In the genomic region with DNA sequence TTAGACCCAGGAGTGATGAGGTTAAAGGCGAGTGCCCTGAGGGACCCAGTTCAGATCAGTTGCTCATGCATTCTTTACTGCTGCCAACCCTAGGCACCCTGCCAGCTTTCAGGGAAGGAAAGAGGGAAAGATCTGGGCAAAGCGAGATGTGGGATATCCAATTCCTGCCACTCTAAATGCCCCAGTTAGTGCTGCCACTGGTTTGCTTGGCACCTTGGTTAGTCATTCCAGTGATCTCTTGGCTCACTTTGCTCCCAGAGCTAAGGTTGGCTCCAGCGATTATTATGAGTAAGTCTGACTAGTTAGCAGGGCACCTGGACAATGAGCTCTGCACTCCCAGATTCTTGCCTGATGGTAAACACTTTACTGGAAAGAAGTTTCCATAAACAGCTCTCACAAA, we compare ENCODE assay signal across 13 cellular contexts.
DNase-seq lines count a peak whose midpoint lies in the region; ATAC-seq and TF ChIP-seq lines count a peak whose summit lies in the region.
"Had no signal": no experiment of that assay in that cellular context is flagged by ENCODE, and none has a peak within 500 bp of the region (broad histone marks: within the 10 kb centered on the region; RNA-seq: fewer than 3 reads in every experiment).

No MANE protein-coding gene starts in this region.

- peak overlapping the region; percentile 5 for H3K4me2 ChIP-seq in skeletal muscle satellite cell (ENCODE audit: low read length)
- H3K4me2 ChIP-seq: hepatocyte had no signal

- ATAC-seq in foreskin keratinocyte = peak; percentile 82
- ATAC-seq in HG02840 (IDR thresholded peaks at IDR 0.05; ENCODE audit: low FRiP score, unreplicated experiment) = no peak
- no peak for ATAC-seq in GM21367 (IDR thresholded peaks at IDR 0.05; ENCODE audit: unreplicated experiment)

- TF ChIP-seq CTCF in RWPE1 (conservative IDR thresholded peaks at IDR 0.05; ENCODE audit: low read depth) (no peak), foreskin keratinocyte (conservative IDR thresholded peaks at IDR 0.05) (no peak), dorsolateral prefrontal cortex (IDR thresholded peaks at IDR 0.05 in 54 of 56, conservative IDR thresholded peaks at IDR 0.05 in 2 of 56; ENCODE audit: low read depth in 1 of 56, partially characterized antibody in 56 of 56) (no peak)

- H3K4me3 ChIP-seq in skeletal muscle satellite cell (ENCODE audit: low read length) (no peak overlapping the region), dorsolateral prefrontal cortex (no peak overlapping the region)
- H3K4me3 ChIP-seq: hepatocyte had no signal

- no peaks in the 10 kb centered on the region for H3K4me1 ChIP-seq in foreskin keratinocyte
- peaks cover 49% of the 10 kb centered on the region for H3K4me1 ChIP-seq in skeletal muscle satellite cell (ENCODE audit: control insufficient read depth, insufficient read depth, low read length)

- POLR2A ChIA-PET in RWPE1 (lab: Yijun Ruan, JAX; ENCODE audit: low non-redundant PET) = no interaction called here

- no peaks in the 10 kb centered on the region for H3K9me3 ChIP-seq in skeletal muscle satellite cell (replicated peaks; ENCODE audit: low read length)

- CTCF ChIA-PET in RWPE1 (lab: Yijun Ruan, JAX) = interaction anchor here (0.7 to 1.7 kb wide), 3 partner anchors 99 to 433 kb away, joined by 3 to 6 read pairs (median 3); no protein-coding TSS in a partner anchor

- no peak overlapping the region for H3K27ac ChIP-seq in RWPE1
- H3K27ac ChIP-seq in foreskin keratinocyte = no peak overlapping the region
- no peak overlapping the region for H3K27ac ChIP-seq in dorsolateral prefrontal cortex
- H3K27ac ChIP-seq: hepatocyte had no signal

- H3K9ac ChIP-seq in skeletal muscle satellite cell (ENCODE audit: low read depth, low read length) = no peak overlapping the region

- H3K36me3 ChIP-seq in skeletal muscle satellite cell (ENCODE audit: insufficient read depth, low read length) = no peaks in the 10 kb centered on the region

- H3K27me3 ChIP-seq in foreskin keratinocyte (peaks cover 7% of the 10 kb centered on the region), skeletal muscle satellite cell (ENCODE audit: control insufficient read depth, insufficient read depth, low read length) (no peaks in the 10 kb centered on the region), dorsolateral prefrontal cortex (peaks cover 0 to 14% (median 0%) of the 10 kb centered on the region in 45 donors)
- H3K27me3 ChIP-seq: hepatocyte had no signal

- intact Hi-C loops in dorsolateral prefrontal cortex (cut with DNase I) = loop anchor here in 1 of 2 donors (5.0 kb wide), 1 partner anchor 77 kb away; no protein-coding TSS in a partner anchor

- DNase-seq in DMS53 (lab: John Stamatoyannopoulos, UW) = peak; percentile 15
- no peak for DNase-seq in DMS53 treated with DMSO at 0.1 percent for 48 hours (lab: John Stamatoyannopoulos, UW; ENCODE audit: unreplicated experiment)
- DNase-seq in RWPE1 (ENCODE audit: low spot score) = peak; percentile 71
- peak; percentile 16 to 47 for DNase-seq in foreskin keratinocyte
- DNase-seq in dorsolateral prefrontal cortex = no peak
- DNase-seq: 8988T; activated effector memory CD4-positive, alpha-beta T cell treated with Interleukin-2 at 50 U/mL for 16 hours; NCI-H2081 treated with DMSO at 0.1 percent for 48 hours; stimulated activated CD8-positive, alpha-beta memory T cell treated with anti-CD3 and anti-CD28 coated beads, Interleukin-4, amount 100 ng/mL, for 48 hours had no signal

Comparison
In these comparisons a context has a peak if more than half of its experiments do, and no peak if none do; other contexts are left out.
1. DNase-seq: peak in DMS53 (single experiment), RWPE1 (single experiment) and foreskin keratinocyte (2 of 2); none in DMS53 treated with DMSO at 0.1 percent for 48 hours (single experiment) and dorsolateral prefrontal cortex (0 of 10).